ENCODE assay signal across 1 cellular context in genomic region chr11:66616379-66617147, GRCh38.
TF ChIP-seq lines count a peak whose summit lies in the region.

Gene RBM14 (plus strand): TSS chr11:66616630. CDS start chr11:66616721, 91 bp downstream.

TF ChIP-seq in HepG2, 621 proteins besides CTCF, POLR2A, EP300 and RAD21 (continued from another document and continues in another):
- 0 out of 2 replicates have a peak, but pooled peaks have one; percentile 28 for TF ChIP-seq PRDM10 (CRISPR knock-in tag; IDR thresholded peaks at IDR 0.05; ENCODE audit: low read depth)
- TF ChIP-seq ZNF33A (CRISPR knock-in tag; IDR thresholded peaks at IDR 0.05; ENCODE audit: borderline replicate concordance) = no peak
- no peak for TF ChIP-seq ZBTB37 (CRISPR knock-in tag; IDR thresholded peaks at IDR 0.05)
- no peak for TF ChIP-seq NONO (IDR thresholded peaks at IDR 0.05)
- peak; percentile 75 for TF ChIP-seq NONO (CRISPR knock-in tag; conservative IDR thresholded peaks at IDR 0.05)
- TF ChIP-seq KLF13 (CRISPR knock-in tag; IDR thresholded peaks at IDR 0.05) = no peak
- no peak for TF ChIP-seq ZSCAN30 (CRISPR knock-in tag; IDR thresholded peaks at IDR 0.05)
- TF ChIP-seq NFE2L2 (IDR thresholded peaks at IDR 0.05; ENCODE audit: low read length) = no peak
- peak; percentile 92; the same call in 1 of the 2 replicates for TF ChIP-seq KLF12 (CRISPR knock-in tag; IDR thresholded peaks at IDR 0.05; ENCODE audit: borderline replicate concordance)
- peak; percentile 89; the same call in 1 of the 2 replicates for TF ChIP-seq ZNF580 (CRISPR knock-in tag; IDR thresholded peaks at IDR 0.05; ENCODE audit: borderline replicate concordance, low read depth)
- peak; percentile 55; the same call in 1 of the 2 replicates for TF ChIP-seq ZNF503 (CRISPR knock-in tag; IDR thresholded peaks at IDR 0.05)
- 0 out of 2 replicates have a peak, but pooled peaks have one; percentile 51 for TF ChIP-seq ZBTB26 (CRISPR knock-in tag; IDR thresholded peaks at IDR 0.05; ENCODE audit: borderline replicate concordance)
- no peak; the same call in 1 of the 2 replicates for TF ChIP-seq RERE (CRISPR knock-in tag; IDR thresholded peaks at IDR 0.05; ENCODE audit: low read depth)
- no peak for TF ChIP-seq ISX (CRISPR knock-in tag; conservative IDR thresholded peaks at IDR 0.05)
- TF ChIP-seq STAG1 (CRISPR knock-in tag; IDR thresholded peaks at IDR 0.05) = peak; percentile 10; the same call in 1 of the 2 replicates
- no peak for TF ChIP-seq STAT5B (CRISPR knock-in tag; IDR thresholded peaks at IDR 0.05)
- TF ChIP-seq MLLT10 (CRISPR knock-in tag; IDR thresholded peaks at IDR 0.05) = no peak
- no peak for TF ChIP-seq ZFP62 (CRISPR knock-in tag; IDR thresholded peaks at IDR 0.05)
- TF ChIP-seq NCOA5 (CRISPR knock-in tag; IDR thresholded peaks at IDR 0.05) = no peak
- TF ChIP-seq MYC (CRISPR knock-in tag; IDR thresholded peaks at IDR 0.05; ENCODE audit: borderline replicate concordance) = peak; percentile 65
- TF ChIP-seq ZNF564 (CRISPR knock-in tag; IDR thresholded peaks at IDR 0.05) = 0 out of 2 replicates have a peak, but pooled peaks have one; percentile 77
- peak; percentile 80; the same call in 1 of the 2 replicates for TF ChIP-seq SIN3A (IDR thresholded peaks at IDR 0.05; ENCODE audit: borderline replicate concordance, low read depth, low read length)
- TF ChIP-seq E2F2 (CRISPR knock-in tag; IDR thresholded peaks at IDR 0.05; ENCODE audit: borderline replicate concordance) = no peak
- peak; percentile 49; the same call in 1 of the 2 replicates for TF ChIP-seq ZBTB4 (CRISPR knock-in tag; IDR thresholded peaks at IDR 0.05; ENCODE audit: borderline replicate concordance)
- no peak for TF ChIP-seq USF2 (IDR thresholded peaks at IDR 0.05; ENCODE audit: low read depth, low read length)
- TF ChIP-seq USF2 (CRISPR knock-in tag; IDR thresholded peaks at IDR 0.05; ENCODE audit: borderline replicate concordance) = no peak; the same call in 1 of the 2 replicates
- no peak for TF ChIP-seq ZFP82 (CRISPR knock-in tag; IDR thresholded peaks at IDR 0.05; ENCODE audit: borderline replicate concordance)
- TF ChIP-seq MXD3 (CRISPR knock-in tag; IDR thresholded peaks at IDR 0.05) = peak; percentile 60
- TF ChIP-seq SALL1 (CRISPR knock-in tag; IDR thresholded peaks at IDR 0.05) = peak; percentile 86
- TF ChIP-seq MZF1 (CRISPR knock-in tag; IDR thresholded peaks at IDR 0.05; ENCODE audit: borderline replicate concordance) = 0 out of 2 replicates have a peak, but pooled peaks have one; percentile 26
